In the genomic region with DNA sequence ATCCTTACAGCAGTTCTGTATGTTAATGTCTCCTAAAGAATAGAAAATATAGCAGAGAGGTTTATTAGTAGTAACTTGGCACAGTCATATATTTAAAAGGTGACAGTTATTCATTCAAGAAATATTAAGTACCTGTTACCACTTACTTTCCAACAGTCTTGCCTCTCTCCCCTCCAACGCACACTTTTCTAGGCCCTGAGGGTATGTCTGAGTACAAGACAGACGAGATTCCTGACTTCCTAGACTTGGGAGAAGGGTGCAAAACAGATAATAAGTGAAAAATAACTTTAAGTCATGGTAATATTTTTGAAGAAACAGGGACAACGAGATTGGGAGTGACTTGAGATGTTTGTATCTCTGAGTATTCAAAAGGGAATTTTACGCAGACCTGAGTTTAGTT, we compare ENCODE assay signal across 14 cellular contexts. TPM values are rescaled to one million over a fixed set of nuclear protein-coding genes. Genes with fewer than 3 reads are reported as not detected.
DNase-seq lines count a peak whose midpoint lies in the region; ATAC-seq and TF ChIP-seq lines count a peak whose summit lies in the region.
"Had no signal": no experiment of that assay in that cellular context is flagged by ENCODE, and none has a peak within 500 bp of the region (broad histone marks: within the 10 kb centered on the region; RNA-seq: fewer than 3 reads in every experiment).

No MANE protein-coding gene starts in this region.

- H4K8ac ChIP-seq in trophoblast cell (ENCODE audit: low read depth, low read length) = no peak overlapping the region

- intact Hi-C loops in activated CD4-positive, alpha-beta T cell treated with anti-CD3 and anti-CD28 coated beads, Interleukin-2, amount 10 ng/mL, durations not matched to agents 24 days and 14 days (cut with micrococcal nuclease) = no loop called here

- no peak overlapping the region for H3K27ac Mint-ChIP-seq in activated CD4-positive, alpha-beta T cell treated with anti-CD3 and anti-CD28 coated beads, Interleukin-2, amount 10 ng/mL, durations not matched to agents 24 days and 14 days
- H3K27ac Mint-ChIP-seq in brain = peak overlapping the region in 3 of 5 experiments; percentile 52 to 98 (median 61)

- peaks cover 55% of the 10 kb centered on the region for H3K36me3 Mint-ChIP-seq in activated CD4-positive, alpha-beta T cell treated with anti-CD3 and anti-CD28 coated beads, Interleukin-2, amount 10 ng/mL, durations not matched to agents 24 days and 14 days (ENCODE audit: low read depth)
- peaks cover 60% of the 10 kb centered on the region for H3K36me3 Mint-ChIP-seq in brain

- TF ChIP-seq CTCF in brain (conservative IDR thresholded peaks at IDR 0.05) = no peak

- no CpG with 5 or more reads among the region's 4 CpGs for WGBS in trophoblast cell (ENCODE audit: extremely low coverage, insufficient coverage, insufficient read length)

- no peak for ATAC-seq in HG02870 (IDR thresholded peaks at IDR 0.05; ENCODE audit: unreplicated experiment)

- peaks cover 48% of the 10 kb centered on the region for H3K4me1 Mint-ChIP-seq in activated CD4-positive, alpha-beta T cell treated with anti-CD3 and anti-CD28 coated beads, Interleukin-2, amount 10 ng/mL, durations not matched to agents 24 days and 14 days
- H3K4me1 Mint-ChIP-seq in brain = peaks cover 57% of the 10 kb centered on the region

- H3K14ac ChIP-seq in trophoblast cell (ENCODE audit: low read length) = no peak overlapping the region

- H3K23ac ChIP-seq in trophoblast cell (ENCODE audit: low read length) = no peak overlapping the region

- no peaks in the 10 kb centered on the region for H3K4me1 ChIP-seq in NT2/D1 (ENCODE audit: insufficient read depth, insufficient read length)
- peaks cover 6 to 9% of the 10 kb centered on the region in 2 experiments for H3K4me1 ChIP-seq in trophoblast cell (ENCODE audit: control insufficient read depth in 1 of 2, insufficient read depth in 2 of 2, low read length in 2 of 2)

- no peak overlapping the region for H3K4me2 ChIP-seq in trophoblast cell (ENCODE audit: low read length)

- no peaks in the 10 kb centered on the region for H3K27me3 Mint-ChIP-seq in activated CD4-positive, alpha-beta T cell treated with anti-CD3 and anti-CD28 coated beads, Interleukin-2, amount 10 ng/mL, durations not matched to agents 24 days and 14 days
- peaks cover 10% of the 10 kb centered on the region for H3K27me3 Mint-ChIP-seq in brain

- H3K36me3 ChIP-seq in NT2/D1 (ENCODE audit: insufficient read depth, insufficient read length, low read length) = peaks cover 69% of the 10 kb centered on the region
- H3K36me3 ChIP-seq in trophoblast cell (ENCODE audit: control insufficient read depth in 1 of 2, insufficient read depth in 2 of 2, low read length in 2 of 2) = peaks cover 23 to 39% of the 10 kb centered on the region in 2 experiments

- H2BK120ac ChIP-seq in trophoblast cell (ENCODE audit: insufficient read depth, low read length, poor library complexity) = no peak overlapping the region

- no peak overlapping the region for H2BK5ac ChIP-seq in trophoblast cell (ENCODE audit: low read depth, low read length, poor library complexity)

- peak overlapping the region; percentile 98 for H3K4me3 Mint-ChIP-seq in activated CD4-positive, alpha-beta T cell treated with anti-CD3 and anti-CD28 coated beads, Interleukin-2, amount 10 ng/mL, durations not matched to agents 24 days and 14 days
- peak overlapping the region; percentile 95 to 99 (median 96) for H3K4me3 Mint-ChIP-seq in brain

- H2AK5ac ChIP-seq in trophoblast cell (ENCODE audit: low read length) = no peak overlapping the region

- no peaks in the 10 kb centered on the region for H3K9me3 Mint-ChIP-seq in activated CD4-positive, alpha-beta T cell treated with anti-CD3 and anti-CD28 coated beads, Interleukin-2, amount 10 ng/mL, durations not matched to agents 24 days and 14 days
- peaks cover 0 to 18% (median 8%) of the 10 kb centered on the region in 5 experiments for H3K9me3 Mint-ChIP-seq in brain

- peaks cover 7% of the 10 kb centered on the region for H3K79me2 ChIP-seq in trophoblast cell (ENCODE audit: control insufficient read depth, insufficient read depth, low read length, poor library complexity)

- H3K4me3 ChIP-seq in NT2/D1 (ENCODE audit: insufficient read length, low read depth) (no peak overlapping the region), trophoblast cell (ENCODE audit: low read depth, low read length) (no peak overlapping the region)

- H4K91ac ChIP-seq in trophoblast cell (ENCODE audit: low read depth, low read length) = no peak overlapping the region

- DNase-seq in activated CD4-positive, alpha-beta T cell treated with anti-CD3 and anti-CD28 coated beads, Interleukin-2, amount 10 ng/mL, durations not matched to agents 24 days and 14 days = no peak
- DNase-seq in activated CD4-positive, alpha-beta T cell treated with anti-CD3 and anti-CD28 coated beads for 48 hours = no peak
- DNase-seq in NT2/D1 (ENCODE audit: low read depth, low spot score) (no peak), trophoblast cell (peak; percentile 84 to 93), NCI-H2029 (lab: John Stamatoyannopoulos, UW) (no peak), NCI-H1436 treated with DMSO at 0.1 percent for 48 hours (lab: John Stamatoyannopoulos, UW) (no peak)
- DNase-seq: ACHN; central memory CD4-positive, alpha-beta T cell; DMS79 treated with DMSO at 0.1 percent for 48 hours; kidney; NCI-H1105; stimulated activated naive CD4-positive, alpha-beta T cell had no signal

- no peak overlapping the region for H3K4ac ChIP-seq in trophoblast cell (ENCODE audit: low read depth, low read length)

- peaks cover 9% of the 10 kb centered on the region for H3K79me1 ChIP-seq in trophoblast cell (ENCODE audit: low read length)

- no peak overlapping the region for H2BK12ac ChIP-seq in trophoblast cell (ENCODE audit: low read length)

- H3K27me3 ChIP-seq in NT2/D1 (ENCODE audit: insufficient read depth, insufficient read length) = no peaks in the 10 kb centered on the region
- H3K27me3 ChIP-seq in trophoblast cell (ENCODE audit: insufficient read depth, low read length) = no peaks in the 10 kb centered on the region

- H3K27ac ChIP-seq in trophoblast cell (ENCODE audit: low read depth, low read length) = no peak overlapping the region

- no peak overlapping the region for H2AFZ ChIP-seq in trophoblast cell (ENCODE audit: insufficient read depth, low read length, poor library complexity)

- peak overlapping the region; percentile 61 for H3K9ac ChIP-seq in NT2/D1 (ENCODE audit: insufficient read length, low read depth)
- no peak overlapping the region for H3K9ac ChIP-seq in trophoblast cell (ENCODE audit: low read length)

- H3K18ac ChIP-seq in trophoblast cell (ENCODE audit: low read length) = no peak overlapping the region

- H3K9me3 ChIP-seq in NT2/D1 (ENCODE audit: insufficient read depth, low read length) (no peaks in the 10 kb centered on the region), trophoblast cell (ENCODE audit: insufficient read depth, low read depth, low read length) (peaks cover 1% of the 10 kb centered on the region)

- no peak overlapping the region for H4K12ac ChIP-seq in trophoblast cell (ENCODE audit: low read depth, low read length)

RNA-seq across cellular contexts. Expression of a gene that starts 1.6 kb away (rescaled TPM):
- total RNA-seq in activated CD4-positive, alpha-beta T cell treated with anti-CD3 and anti-CD28 coated beads, Interleukin-2, amount 10 ng/mL, durations not matched to agents 24 days and 14 days = 460 and 480 TPM in 2 replicates
- polyA plus RNA-seq in brain (ENCODE audit: insufficient read depth, low read depth, low replicate concordance) = 527 TPM
- 550 and 552 TPM in 2 replicates for polyA plus RNA-seq in trophoblast cell (2013)

RNA-seq across cellular contexts. Expression of a gene that starts 6.7 kb away (rescaled TPM):
- total RNA-seq in activated CD4-positive, alpha-beta T cell treated with anti-CD3 and anti-CD28 coated beads, Interleukin-2, amount 10 ng/mL, durations not matched to agents 24 days and 14 days = 27.2 and 29.9 TPM in 2 replicates
- polyA plus RNA-seq in brain (ENCODE audit: insufficient read depth, low read depth, low replicate concordance) = 35.2 TPM
- 12.6 and 12.9 TPM in 2 replicates for polyA plus RNA-seq in trophoblast cell (2013)

RNA-seq across cellular contexts. Expression of a gene that starts 27.6 kb away (rescaled TPM):
- total RNA-seq in activated CD4-positive, alpha-beta T cell treated with anti-CD3 and anti-CD28 coated beads, Interleukin-2, amount 10 ng/mL, durations not matched to agents 24 days and 14 days = not detected in 2 replicates
- polyA plus RNA-seq in brain (ENCODE audit: insufficient read depth, low read depth, low replicate concordance) = not detected
- polyA plus RNA-seq in trophoblast cell (2013) = not detected in 2 replicates
- total RNA-seq: kidney had no signal

RNA-seq across cellular contexts. Expression of a gene that starts 43.1 kb away (rescaled TPM):
- 27.7 and 28.9 TPM in 2 replicates for total RNA-seq in activated CD4-positive, alpha-beta T cell treated with anti-CD3 and anti-CD28 coated beads, Interleukin-2, amount 10 ng/mL, durations not matched to agents 24 days and 14 days
- 32.1 TPM for polyA plus RNA-seq in brain (ENCODE audit: insufficient read depth, low read depth, low replicate concordance)
- polyA plus RNA-seq in trophoblast cell (2013) = 15.3 and 16.1 TPM in 2 replicates

RNA-seq across cellular contexts. Expression of a gene that starts 55.3 kb away (rescaled TPM):
- total RNA-seq in activated CD4-positive, alpha-beta T cell treated with anti-CD3 and anti-CD28 coated beads, Interleukin-2, amount 10 ng/mL, durations not matched to agents 24 days and 14 days = 27.3 and 27.7 TPM in 2 replicates
- 16.2 TPM for polyA plus RNA-seq in brain (ENCODE audit: insufficient read depth, low read depth, low replicate concordance)
- 103 and 108 TPM in 2 replicates for polyA plus RNA-seq in trophoblast cell (2013)

Comparison
In these comparisons a context has a peak if more than half of its experiments do, and no peak if none do; other contexts are left out.
1. DNase-seq: peak in trophoblast cell (2 of 2); none in activated CD4-positive, alpha-beta T cell treated with anti-CD3 and anti-CD28 coated beads, Interleukin-2, amount 10 ng/mL, durations not matched to agents 24 days and 14 days (single experiment), activated CD4-positive, alpha-beta T cell treated with anti-CD3 and anti-CD28 coated beads for 48 hours (single experiment), NT2/D1 (single experiment), NCI-H2029 (single experiment) and NCI-H1436 treated with DMSO at 0.1 percent for 48 hours (single experiment).